In the genomic region with DNA sequence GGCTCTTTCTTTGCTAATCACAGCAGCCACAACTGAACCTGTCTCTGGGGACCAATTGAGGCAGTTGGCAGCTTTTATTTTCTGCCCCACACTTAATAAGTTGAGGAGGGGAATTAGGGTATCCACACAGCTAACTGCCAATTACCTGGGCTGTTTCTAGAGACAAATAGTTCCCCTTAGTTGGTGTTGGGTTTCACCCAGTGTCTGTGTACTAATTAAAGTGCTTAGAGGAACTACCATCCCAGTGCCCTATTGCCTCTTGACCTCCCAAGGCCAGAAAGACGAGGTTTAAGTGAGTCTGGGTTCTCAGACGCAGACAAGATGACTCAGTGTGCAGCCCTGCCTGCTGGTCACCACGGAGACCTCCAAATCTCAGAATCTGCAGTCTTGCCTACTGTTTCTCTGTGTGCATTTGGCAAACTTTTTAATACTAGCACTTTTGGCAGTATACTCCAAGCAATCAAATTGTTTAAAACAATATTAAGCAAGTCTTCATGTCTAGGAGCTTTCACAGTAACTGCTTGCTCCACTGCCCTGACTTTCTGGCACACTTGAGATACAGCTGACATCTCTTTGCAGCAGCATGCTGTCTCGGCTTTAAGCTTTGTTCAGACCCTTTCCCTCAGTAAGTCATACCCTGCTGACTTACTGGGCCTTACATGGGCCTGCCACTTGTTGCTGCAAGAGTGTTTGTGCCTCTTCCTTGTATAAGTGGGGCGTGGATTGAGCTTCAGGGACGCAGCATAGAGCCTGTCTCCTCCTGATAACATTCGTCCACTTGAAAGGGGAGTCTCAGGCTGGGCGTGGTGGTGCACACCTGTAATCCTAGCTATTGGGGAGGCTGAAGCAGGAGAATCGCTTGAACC, we compare ENCODE assay signal across 9 cellular contexts. TPM values are rescaled to one million over a fixed set of nuclear protein-coding genes. Genes with fewer than 3 reads are reported as not detected.
DNase-seq lines count a peak whose midpoint lies in the region; ATAC-seq and TF ChIP-seq lines count a peak whose summit lies in the region.
"Had no signal": no experiment of that assay in that cellular context is flagged by ENCODE, and none has a peak within 500 bp of the region (broad histone marks: within the 10 kb centered on the region; RNA-seq: fewer than 3 reads in every experiment).

No MANE protein-coding gene starts in this region.

- H3K4me3 ChIP-seq in NB4 (ENCODE audit: low read depth, low read length) (no peak overlapping the region), neuronal stem cell (ENCODE audit: low read length in 2 of 2) (no peak overlapping the region)

- H3K4me2 ChIP-seq in neuronal stem cell (ENCODE audit: insufficient read depth, low read length, poor library complexity, severe bottlenecking): no peak overlapping the region

- no peak overlapping the region for H2AFZ ChIP-seq in neuronal stem cell (ENCODE audit: low read length)

- no peak overlapping the region for H2BK5ac ChIP-seq in neuronal stem cell (ENCODE audit: low read length)

- ATAC-seq in esophagus mucosa: peak; percentile 14

- H3K14ac ChIP-seq in neuronal stem cell (ENCODE audit: low read length): no peak overlapping the region

- H3K27ac ChIP-seq in neuronal stem cell (replicated peaks; ENCODE audit: low read length): no peak overlapping the region

- no peak overlapping the region for H3K23ac ChIP-seq in neuronal stem cell (ENCODE audit: low read depth, low read length, poor library complexity)

- H4K91ac ChIP-seq in neuronal stem cell (ENCODE audit: low read depth, low read length, poor library complexity): no peak overlapping the region

- DNase-seq in AG09319 (ENCODE audit: extremely low read depth, low read depth): peak; percentile 68
- peak; percentile 47 for DNase-seq in NB4 (ENCODE audit: low read depth)
- DNase-seq in neuronal stem cell (ENCODE audit: low spot score): peak; percentile 44
- no peak for DNase-seq in amniotic stem cell (lab: John Stamatoyannopoulos, UW)
- no peak for DNase-seq in DMS 273 (lab: John Stamatoyannopoulos, UW; ENCODE audit: unreplicated experiment)
- DNase-seq in germinal center (ENCODE audit: low spot score): no peak
- DNase-seq in SK-N-DZ (ENCODE audit: low spot score): no peak
- DNase-seq: NCI-H2081 treated with DMSO at 0.1 percent for 48 hours had no signal

- no peak overlapping the region for H2BK15ac ChIP-seq in neuronal stem cell (ENCODE audit: low read length)

- no peak overlapping the region for H2AK5ac ChIP-seq in neuronal stem cell (ENCODE audit: low read depth, low read length)

- no peak for TF ChIP-seq POLR2A in NB4 (IDR thresholded peaks at IDR 0.05; ENCODE audit: extremely low read depth, insufficient read length)

- no peak overlapping the region for H3K9ac ChIP-seq in neuronal stem cell (ENCODE audit: low read depth, low read length, poor library complexity)

- no peaks in the 10 kb centered on the region for H3K27me3 ChIP-seq in neuronal stem cell (ENCODE audit: control insufficient read depth in 3 of 3, insufficient read depth in 3 of 3, low read depth in 1 of 3, low read length in 3 of 3)

- no peaks in the 10 kb centered on the region for H3K9me3 ChIP-seq in neuronal stem cell (replicated peaks in 1 of 2; ENCODE audit: control insufficient read depth in 2 of 2, insufficient read depth in 1 of 2, low read depth in 1 of 2, low read length in 2 of 2)

- peaks cover 2 to 8% of the 10 kb centered on the region in 2 donors for H3K36me3 ChIP-seq in neuronal stem cell (replicated peaks in 1 of 2; ENCODE audit: control insufficient read depth in 2 of 2, insufficient read depth in 2 of 2, low read length in 2 of 2)

- H4K8ac ChIP-seq in neuronal stem cell (ENCODE audit: low read depth, low read length): no peak overlapping the region

- H3K4me1 ChIP-seq in neuronal stem cell (ENCODE audit: control insufficient read depth in 2 of 2, insufficient read depth in 1 of 2, low read depth in 1 of 2, low read length in 2 of 2): peaks cover 5 to 21% of the 10 kb centered on the region in 2 donors

- no peak overlapping the region for H3K4ac ChIP-seq in neuronal stem cell (ENCODE audit: low read length)

- WGBS in neuronal stem cell (ENCODE audit: extremely low coverage in 2 of 2, insufficient read length in 2 of 2, insufficient replicate concordance in 1 of 2), 2 donors: no CpG with 5 or more reads among the region's 9 CpGs

- H2BK120ac ChIP-seq in neuronal stem cell (ENCODE audit: low read depth, low read length): no peak overlapping the region

- no peak overlapping the region for H2BK12ac ChIP-seq in neuronal stem cell (ENCODE audit: low read length)

- TF ChIP-seq CTCF in AG09319 (IDR thresholded peaks at IDR 0.05; ENCODE audit: low read depth, low read length): no peak
- no peak for TF ChIP-seq CTCF in NB4 (IDR thresholded peaks at IDR 0.05; ENCODE audit: low read depth, low read length)

- H3K18ac ChIP-seq in neuronal stem cell (ENCODE audit: low read length): no peak overlapping the region

- H3K79me1 ChIP-seq in neuronal stem cell (ENCODE audit: low read depth, low read length): peaks cover 5% of the 10 kb centered on the region

RNA-seq across cellular contexts. Expression of gene STK35, which starts 31.9 kb away (rescaled TPM):
- total RNA-seq in esophagus mucosa: 19.1 TPM
- 25.6 TPM for polyA plus RNA-seq in neuronal stem cell (2013, experiment 1 of 2)
- polyA plus RNA-seq in neuronal stem cell (2013, experiment 2 of 2): 26.5 TPM
- polyA plus RNA-seq in SK-N-DZ (2014; cell fraction: cytosol; rRNA removed): 12.5 and 13.8 TPM in 2 replicates
- polyA plus RNA-seq in SK-N-DZ (2014; cell fraction: nucleus; rRNA removed): 8.0 and 13.2 TPM in 2 replicates

Comparison
In these comparisons a context has a peak if more than half of its experiments do, and no peak if none do; other contexts are left out.
1. DNase-seq: peak in AG09319 (single experiment), NB4 (single experiment) and neuronal stem cell (single experiment); none in amniotic stem cell (single experiment), DMS 273 (single experiment), germinal center (single experiment) and SK-N-DZ (single experiment).